Comparison of ENCODE assay signal across 1 cellular context in the genomic region with DNA sequence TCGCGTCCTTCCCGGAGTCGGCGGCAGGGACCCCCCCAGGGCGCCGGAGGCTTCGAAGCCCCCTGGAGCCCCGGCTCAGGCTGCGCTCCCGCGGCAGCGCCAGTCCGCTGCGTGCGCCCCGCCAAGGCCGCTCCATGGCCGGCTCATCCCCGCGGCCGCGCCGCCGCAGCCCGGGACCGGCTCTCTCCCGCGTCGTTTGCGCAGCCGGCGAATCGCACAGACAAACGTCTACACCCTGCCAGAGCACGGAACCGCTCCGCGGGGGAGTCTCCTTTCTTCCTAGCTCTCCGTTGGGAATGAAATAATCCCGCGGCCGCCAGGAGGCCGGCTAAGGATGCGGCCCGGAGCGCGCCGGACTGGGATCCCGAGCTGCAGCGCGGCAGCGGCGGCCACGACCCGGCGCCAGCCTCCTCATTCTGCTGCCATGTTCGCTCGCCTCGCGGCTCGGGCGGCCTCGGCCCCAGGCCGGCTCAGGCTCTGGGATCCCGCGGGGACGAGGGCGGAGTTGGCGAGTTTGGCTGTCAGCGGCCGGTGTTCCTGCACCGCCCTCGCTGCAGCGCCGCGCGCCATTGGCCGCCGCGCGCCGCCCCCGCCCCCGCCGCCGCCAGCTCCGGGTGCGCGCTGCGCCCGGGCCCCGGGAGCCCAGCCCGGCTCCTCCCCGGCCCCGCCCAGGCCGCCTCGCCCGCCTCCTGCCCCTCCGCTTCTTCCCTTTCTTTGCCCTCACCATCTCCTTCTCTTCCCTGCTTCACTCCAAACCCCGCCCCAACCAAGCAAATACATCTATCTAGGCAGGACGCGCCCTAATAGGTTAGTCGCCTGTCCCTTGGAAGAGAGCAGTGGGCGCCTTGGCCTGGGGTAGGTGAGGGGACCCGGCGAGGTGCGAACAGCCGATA.
TF ChIP-seq lines count a peak whose summit lies in the region.

A gene with protein sequence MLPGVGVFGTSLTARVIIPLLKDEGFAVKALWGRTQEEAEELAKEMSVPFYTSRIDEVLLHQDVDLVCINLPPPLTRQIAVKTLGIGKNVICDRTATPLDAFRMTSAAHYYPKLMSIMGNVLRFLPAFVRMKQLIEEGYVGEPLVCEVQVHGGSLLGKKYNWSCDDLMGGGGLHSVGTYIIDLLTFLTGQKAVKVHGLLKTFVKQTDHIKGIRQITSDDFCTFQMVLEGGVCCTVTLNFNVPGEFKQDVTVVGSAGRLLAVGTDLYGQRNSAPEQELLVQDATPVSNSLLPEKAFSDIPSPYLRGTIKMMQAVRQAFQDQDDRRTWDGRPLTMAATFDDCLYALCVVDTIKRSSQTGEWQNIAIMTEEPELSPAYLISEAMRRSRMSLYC (minus strand): TSS at position 479 of the 893 bp plus-strand sequence. CDS start 710 bp downstream, outside the sequence.

TF ChIP-seq in HEK293, 187 proteins besides CTCF, POLR2A, EP300 and RAD21 (continued from another document and continues in another):
- TF ChIP-seq, protein P1, sequence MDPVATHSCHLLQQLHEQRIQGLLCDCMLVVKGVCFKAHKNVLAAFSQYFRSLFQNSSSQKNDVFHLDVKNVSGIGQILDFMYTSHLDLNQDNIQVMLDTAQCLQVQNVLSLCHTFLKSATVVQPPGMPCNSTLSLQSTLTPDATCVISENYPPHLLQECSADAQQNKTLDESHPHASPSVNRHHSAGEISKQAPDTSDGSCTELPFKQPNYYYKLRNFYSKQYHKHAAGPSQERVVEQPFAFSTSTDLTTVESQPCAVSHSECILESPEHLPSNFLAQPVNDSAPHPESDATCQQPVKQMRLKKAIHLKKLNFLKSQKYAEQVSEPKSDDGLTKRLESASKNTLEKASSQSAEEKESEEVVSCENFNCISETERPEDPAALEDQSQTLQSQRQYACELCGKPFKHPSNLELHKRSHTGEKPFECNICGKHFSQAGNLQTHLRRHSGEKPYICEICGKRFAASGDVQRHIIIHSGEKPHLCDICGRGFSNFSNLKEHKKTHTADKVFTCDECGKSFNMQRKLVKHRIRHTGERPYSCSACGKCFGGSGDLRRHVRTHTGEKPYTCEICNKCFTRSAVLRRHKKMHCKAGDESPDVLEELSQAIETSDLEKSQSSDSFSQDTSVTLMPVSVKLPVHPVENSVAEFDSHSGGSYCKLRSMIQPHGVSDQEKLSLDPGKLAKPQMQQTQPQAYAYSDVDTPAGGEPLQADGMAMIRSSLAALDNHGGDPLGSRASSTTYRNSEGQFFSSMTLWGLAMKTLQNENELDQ (tag by site-specific recombination; IDR thresholded peaks at IDR 0.05; ENCODE audit: low read depth), result no peak
- TF ChIP-seq, protein P2, sequence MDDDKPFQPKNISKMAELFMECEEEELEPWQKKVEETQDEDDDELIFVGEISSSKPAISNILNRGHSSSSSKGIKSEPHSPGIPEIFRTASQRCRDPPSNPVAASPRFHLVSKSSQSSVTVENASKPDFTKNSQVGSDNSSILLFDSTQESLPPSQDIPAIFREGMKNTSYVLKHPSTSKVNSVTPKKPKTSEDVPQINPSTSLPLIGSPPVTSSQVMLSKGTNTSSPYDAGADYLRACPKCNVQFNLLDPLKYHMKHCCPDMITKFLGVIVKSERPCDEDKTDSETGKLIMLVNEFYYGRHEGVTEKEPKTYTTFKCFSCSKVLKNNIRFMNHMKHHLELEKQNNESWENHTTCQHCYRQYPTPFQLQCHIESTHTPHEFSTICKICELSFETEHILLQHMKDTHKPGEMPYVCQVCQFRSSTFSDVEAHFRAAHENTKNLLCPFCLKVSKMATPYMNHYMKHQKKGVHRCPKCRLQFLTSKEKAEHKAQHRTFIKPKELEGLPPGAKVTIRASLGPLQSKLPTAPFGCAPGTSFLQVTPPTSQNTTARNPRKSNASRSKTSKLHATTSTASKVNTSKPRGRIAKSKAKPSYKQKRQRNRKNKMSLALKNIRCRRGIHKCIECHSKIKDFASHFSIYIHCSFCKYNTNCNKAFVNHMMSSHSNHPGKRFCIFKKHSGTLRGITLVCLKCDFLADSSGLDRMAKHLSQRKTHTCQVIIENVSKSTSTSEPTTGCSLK (tag by site-specific recombination; IDR thresholded peaks at IDR 0.05), result no peak
- TF ChIP-seq ZNF155 (tag by site-specific recombination; IDR thresholded peaks at IDR 0.05), result no peak
- no peak for TF ChIP-seq HOXD13 (CRISPR knock-in tag; IDR thresholded peaks at IDR 0.05; ENCODE audit: borderline replicate concordance)
- TF ChIP-seq SP3 (tag by site-specific recombination; IDR thresholded peaks at IDR 0.05), result peak; percentile 67
- no peak for TF ChIP-seq KLF9 (tag by site-specific recombination; IDR thresholded peaks at IDR 0.05; ENCODE audit: low read depth)
- no peak for TF ChIP-seq ZNF837 (tag by site-specific recombination; IDR thresholded peaks at IDR 0.05)
- TF ChIP-seq, protein P3, sequence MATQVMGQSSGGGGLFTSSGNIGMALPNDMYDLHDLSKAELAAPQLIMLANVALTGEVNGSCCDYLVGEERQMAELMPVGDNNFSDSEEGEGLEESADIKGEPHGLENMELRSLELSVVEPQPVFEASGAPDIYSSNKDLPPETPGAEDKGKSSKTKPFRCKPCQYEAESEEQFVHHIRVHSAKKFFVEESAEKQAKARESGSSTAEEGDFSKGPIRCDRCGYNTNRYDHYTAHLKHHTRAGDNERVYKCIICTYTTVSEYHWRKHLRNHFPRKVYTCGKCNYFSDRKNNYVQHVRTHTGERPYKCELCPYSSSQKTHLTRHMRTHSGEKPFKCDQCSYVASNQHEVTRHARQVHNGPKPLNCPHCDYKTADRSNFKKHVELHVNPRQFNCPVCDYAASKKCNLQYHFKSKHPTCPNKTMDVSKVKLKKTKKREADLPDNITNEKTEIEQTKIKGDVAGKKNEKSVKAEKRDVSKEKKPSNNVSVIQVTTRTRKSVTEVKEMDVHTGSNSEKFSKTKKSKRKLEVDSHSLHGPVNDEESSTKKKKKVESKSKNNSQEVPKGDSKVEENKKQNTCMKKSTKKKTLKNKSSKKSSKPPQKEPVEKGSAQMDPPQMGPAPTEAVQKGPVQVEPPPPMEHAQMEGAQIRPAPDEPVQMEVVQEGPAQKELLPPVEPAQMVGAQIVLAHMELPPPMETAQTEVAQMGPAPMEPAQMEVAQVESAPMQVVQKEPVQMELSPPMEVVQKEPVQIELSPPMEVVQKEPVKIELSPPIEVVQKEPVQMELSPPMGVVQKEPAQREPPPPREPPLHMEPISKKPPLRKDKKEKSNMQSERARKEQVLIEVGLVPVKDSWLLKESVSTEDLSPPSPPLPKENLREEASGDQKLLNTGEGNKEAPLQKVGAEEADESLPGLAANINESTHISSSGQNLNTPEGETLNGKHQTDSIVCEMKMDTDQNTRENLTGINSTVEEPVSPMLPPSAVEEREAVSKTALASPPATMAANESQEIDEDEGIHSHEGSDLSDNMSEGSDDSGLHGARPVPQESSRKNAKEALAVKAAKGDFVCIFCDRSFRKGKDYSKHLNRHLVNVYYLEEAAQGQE (tag by site-specific recombination; IDR thresholded peaks at IDR 0.05), result no peak
- no peak for TF ChIP-seq ZNF184 (tag by site-specific recombination; IDR thresholded peaks at IDR 0.05)
- TF ChIP-seq WT1 (tag by site-specific recombination; IDR thresholded peaks at IDR 0.05), result no peak
- TF ChIP-seq ZSCAN16 (tag by site-specific recombination; IDR thresholded peaks at IDR 0.05), result no peak
- no peak for TF ChIP-seq ZNF354C (tag by site-specific recombination; IDR thresholded peaks at IDR 0.05; ENCODE audit: borderline replicate concordance, low read depth)
- TF ChIP-seq ZNF549 (tag by site-specific recombination; IDR thresholded peaks at IDR 0.05), result 0 out of 2 replicates have a peak, but pooled peaks have one; percentile 18
- TF ChIP-seq, protein P4, sequence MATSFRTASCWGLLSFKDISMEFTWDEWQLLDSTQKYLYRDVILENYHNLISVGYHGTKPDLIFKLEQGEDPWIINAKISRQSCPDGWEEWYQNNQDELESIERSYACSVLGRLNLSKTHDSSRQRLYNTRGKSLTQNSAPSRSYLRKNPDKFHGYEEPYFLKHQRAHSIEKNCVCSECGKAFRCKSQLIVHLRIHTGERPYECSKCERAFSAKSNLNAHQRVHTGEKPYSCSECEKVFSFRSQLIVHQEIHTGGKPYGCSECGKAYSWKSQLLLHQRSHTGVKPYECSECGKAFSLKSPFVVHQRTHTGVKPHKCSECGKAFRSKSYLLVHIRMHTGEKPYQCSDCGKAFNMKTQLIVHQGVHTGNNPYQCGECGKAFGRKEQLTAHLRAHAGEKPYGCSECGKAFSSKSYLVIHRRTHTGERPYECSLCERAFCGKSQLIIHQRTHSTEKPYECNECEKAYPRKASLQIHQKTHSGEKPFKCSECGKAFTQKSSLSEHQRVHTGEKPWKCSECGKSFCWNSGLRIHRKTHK (tag by site-specific recombination; IDR thresholded peaks at IDR 0.05), result no peak
- no peak for TF ChIP-seq ZNF37A (tag by site-specific recombination; IDR thresholded peaks at IDR 0.05)
- TF ChIP-seq, protein P5, sequence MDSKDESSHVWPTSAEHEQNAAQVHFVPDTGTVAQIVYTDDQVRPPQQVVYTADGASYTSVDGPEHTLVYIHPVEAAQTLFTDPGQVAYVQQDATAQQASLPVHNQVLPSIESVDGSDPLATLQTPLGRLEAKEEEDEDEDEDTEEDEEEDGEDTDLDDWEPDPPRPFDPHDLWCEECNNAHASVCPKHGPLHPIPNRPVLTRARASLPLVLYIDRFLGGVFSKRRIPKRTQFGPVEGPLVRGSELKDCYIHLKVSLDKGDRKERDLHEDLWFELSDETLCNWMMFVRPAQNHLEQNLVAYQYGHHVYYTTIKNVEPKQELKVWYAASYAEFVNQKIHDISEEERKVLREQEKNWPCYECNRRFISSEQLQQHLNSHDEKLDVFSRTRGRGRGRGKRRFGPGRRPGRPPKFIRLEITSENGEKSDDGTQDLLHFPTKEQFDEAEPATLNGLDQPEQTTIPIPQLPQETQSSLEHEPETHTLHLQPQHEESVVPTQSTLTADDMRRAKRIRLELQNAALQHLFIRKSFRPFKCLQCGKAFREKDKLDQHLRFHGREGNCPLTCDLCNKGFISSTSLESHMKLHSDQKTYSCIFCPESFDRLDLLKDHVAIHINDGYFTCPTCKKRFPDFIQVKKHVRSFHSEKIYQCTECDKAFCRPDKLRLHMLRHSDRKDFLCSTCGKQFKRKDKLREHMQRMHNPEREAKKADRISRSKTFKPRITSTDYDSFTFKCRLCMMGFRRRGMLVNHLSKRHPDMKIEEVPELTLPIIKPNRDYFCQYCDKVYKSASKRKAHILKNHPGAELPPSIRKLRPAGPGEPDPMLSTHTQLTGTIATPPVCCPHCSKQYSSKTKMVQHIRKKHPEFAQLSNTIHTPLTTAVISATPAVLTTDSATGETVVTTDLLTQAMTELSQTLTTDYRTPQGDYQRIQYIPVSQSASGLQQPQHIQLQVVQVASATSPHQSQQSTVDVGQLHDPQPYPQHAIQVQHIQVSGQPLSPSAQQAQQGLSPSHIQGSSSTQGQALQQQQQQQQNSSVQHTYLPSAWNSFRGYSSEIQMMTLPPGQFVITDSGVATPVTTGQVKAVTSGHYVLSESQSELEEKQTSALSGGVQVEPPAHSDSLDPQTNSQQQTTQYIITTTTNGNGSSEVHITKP (tag by site-specific recombination; IDR thresholded peaks at IDR 0.05), result 0 out of 2 replicates have a peak, but pooled peaks have one; percentile 38
- TF ChIP-seq, protein P6, sequence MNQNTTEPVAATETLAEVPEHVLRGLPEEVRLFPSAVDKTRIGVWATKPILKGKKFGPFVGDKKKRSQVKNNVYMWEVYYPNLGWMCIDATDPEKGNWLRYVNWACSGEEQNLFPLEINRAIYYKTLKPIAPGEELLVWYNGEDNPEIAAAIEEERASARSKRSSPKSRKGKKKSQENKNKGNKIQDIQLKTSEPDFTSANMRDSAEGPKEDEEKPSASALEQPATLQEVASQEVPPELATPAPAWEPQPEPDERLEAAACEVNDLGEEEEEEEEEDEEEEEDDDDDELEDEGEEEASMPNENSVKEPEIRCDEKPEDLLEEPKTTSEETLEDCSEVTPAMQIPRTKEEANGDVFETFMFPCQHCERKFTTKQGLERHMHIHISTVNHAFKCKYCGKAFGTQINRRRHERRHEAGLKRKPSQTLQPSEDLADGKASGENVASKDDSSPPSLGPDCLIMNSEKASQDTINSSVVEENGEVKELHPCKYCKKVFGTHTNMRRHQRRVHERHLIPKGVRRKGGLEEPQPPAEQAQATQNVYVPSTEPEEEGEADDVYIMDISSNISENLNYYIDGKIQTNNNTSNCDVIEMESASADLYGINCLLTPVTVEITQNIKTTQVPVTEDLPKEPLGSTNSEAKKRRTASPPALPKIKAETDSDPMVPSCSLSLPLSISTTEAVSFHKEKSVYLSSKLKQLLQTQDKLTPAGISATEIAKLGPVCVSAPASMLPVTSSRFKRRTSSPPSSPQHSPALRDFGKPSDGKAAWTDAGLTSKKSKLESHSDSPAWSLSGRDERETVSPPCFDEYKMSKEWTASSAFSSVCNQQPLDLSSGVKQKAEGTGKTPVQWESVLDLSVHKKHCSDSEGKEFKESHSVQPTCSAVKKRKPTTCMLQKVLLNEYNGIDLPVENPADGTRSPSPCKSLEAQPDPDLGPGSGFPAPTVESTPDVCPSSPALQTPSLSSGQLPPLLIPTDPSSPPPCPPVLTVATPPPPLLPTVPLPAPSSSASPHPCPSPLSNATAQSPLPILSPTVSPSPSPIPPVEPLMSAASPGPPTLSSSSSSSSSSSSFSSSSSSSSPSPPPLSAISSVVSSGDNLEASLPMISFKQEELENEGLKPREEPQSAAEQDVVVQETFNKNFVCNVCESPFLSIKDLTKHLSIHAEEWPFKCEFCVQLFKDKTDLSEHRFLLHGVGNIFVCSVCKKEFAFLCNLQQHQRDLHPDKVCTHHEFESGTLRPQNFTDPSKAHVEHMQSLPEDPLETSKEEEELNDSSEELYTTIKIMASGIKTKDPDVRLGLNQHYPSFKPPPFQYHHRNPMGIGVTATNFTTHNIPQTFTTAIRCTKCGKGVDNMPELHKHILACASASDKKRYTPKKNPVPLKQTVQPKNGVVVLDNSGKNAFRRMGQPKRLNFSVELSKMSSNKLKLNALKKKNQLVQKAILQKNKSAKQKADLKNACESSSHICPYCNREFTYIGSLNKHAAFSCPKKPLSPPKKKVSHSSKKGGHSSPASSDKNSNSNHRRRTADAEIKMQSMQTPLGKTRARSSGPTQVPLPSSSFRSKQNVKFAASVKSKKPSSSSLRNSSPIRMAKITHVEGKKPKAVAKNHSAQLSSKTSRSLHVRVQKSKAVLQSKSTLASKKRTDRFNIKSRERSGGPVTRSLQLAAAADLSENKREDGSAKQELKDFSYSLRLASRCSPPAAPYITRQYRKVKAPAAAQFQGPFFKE (tag by site-specific recombination; IDR thresholded peaks at IDR 0.05; ENCODE audit: borderline replicate concordance), result no peak
- no peak for TF ChIP-seq OSR2 (tag by site-specific recombination; IDR thresholded peaks at IDR 0.05)
- TF ChIP-seq ZFP37 (tag by site-specific recombination; IDR thresholded peaks at IDR 0.05), result no peak
- TF ChIP-seq KLF1 (tag by site-specific recombination; IDR thresholded peaks at IDR 0.05), result peak; percentile 68
- TF ChIP-seq REPIN1 (tag by site-specific recombination; IDR thresholded peaks at IDR 0.05; ENCODE audit: low read depth), result no peak
- TF ChIP-seq, protein P7, sequence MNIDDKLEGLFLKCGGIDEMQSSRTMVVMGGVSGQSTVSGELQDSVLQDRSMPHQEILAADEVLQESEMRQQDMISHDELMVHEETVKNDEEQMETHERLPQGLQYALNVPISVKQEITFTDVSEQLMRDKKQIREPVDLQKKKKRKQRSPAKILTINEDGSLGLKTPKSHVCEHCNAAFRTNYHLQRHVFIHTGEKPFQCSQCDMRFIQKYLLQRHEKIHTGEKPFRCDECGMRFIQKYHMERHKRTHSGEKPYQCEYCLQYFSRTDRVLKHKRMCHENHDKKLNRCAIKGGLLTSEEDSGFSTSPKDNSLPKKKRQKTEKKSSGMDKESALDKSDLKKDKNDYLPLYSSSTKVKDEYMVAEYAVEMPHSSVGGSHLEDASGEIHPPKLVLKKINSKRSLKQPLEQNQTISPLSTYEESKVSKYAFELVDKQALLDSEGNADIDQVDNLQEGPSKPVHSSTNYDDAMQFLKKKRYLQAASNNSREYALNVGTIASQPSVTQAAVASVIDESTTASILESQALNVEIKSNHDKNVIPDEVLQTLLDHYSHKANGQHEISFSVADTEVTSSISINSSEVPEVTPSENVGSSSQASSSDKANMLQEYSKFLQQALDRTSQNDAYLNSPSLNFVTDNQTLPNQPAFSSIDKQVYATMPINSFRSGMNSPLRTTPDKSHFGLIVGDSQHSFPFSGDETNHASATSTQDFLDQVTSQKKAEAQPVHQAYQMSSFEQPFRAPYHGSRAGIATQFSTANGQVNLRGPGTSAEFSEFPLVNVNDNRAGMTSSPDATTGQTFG (tag by site-specific recombination; IDR thresholded peaks at IDR 0.05; ENCODE audit: borderline replicate concordance), result no peak
- no peak for TF ChIP-seq ZNF416 (tag by site-specific recombination; IDR thresholded peaks at IDR 0.05)
